Comparison of ENCODE assay signal across 8 cellular contexts in genomic region chr20:33489495-33490022, GRCh38. TPM values are rescaled to one million over a fixed set of nuclear protein-coding genes. Genes with fewer than 3 reads are reported as not detected.
DNase-seq lines count a peak whose midpoint lies in the region; ATAC-seq and TF ChIP-seq lines count a peak whose summit lies in the region.

No MANE protein-coding gene starts in this region.

- H3T11ph ChIP-seq in H9 (ENCODE audit: low read length), result no peak overlapping the region

- no peak overlapping the region for H3K4ac ChIP-seq in H9 (ENCODE audit: low read depth, low read length)

- no peaks in the 10 kb centered on the region for H3K79me1 ChIP-seq in H9 (ENCODE audit: insufficient read depth, low read depth, low read length, poor library complexity, severe bottlenecking)

- H2BK120ac ChIP-seq in H9 (ENCODE audit: low read depth, low read length, poor library complexity, severe bottlenecking), result no peak overlapping the region

- H2AFZ ChIP-seq in H9 (ENCODE audit: low read length), result no peak overlapping the region
- H2AFZ ChIP-seq in neural cell (ENCODE audit: low read depth, low read length), result peak overlapping the region; percentile 37

- no peak overlapping the region for H3K27ac ChIP-seq in H9 (ENCODE audit: insufficient read length, low read depth, low read length)
- peak overlapping the region; percentile 45 for H3K27ac ChIP-seq in neural cell (ENCODE audit: low read length)

- peak overlapping the region; percentile 66 for H3K18ac ChIP-seq in H9 (ENCODE audit: insufficient read length, low read depth, low read length)

- H3K27me3 ChIP-seq in H9 (ENCODE audit: insufficient read depth, low read length), result no peaks in the 10 kb centered on the region
- no peaks in the 10 kb centered on the region for H3K27me3 ChIP-seq in neural cell (ENCODE audit: insufficient read depth, low read depth, low read length)

- H3K4me3 Mint-ChIP-seq in H9, result peak overlapping the region; percentile 77 to 78
- peak overlapping the region; percentile 87 to 89 for H3K4me3 Mint-ChIP-seq in stimulated activated naive CD8-positive, alpha-beta T cell treated with anti-CD3 and anti-CD28 coated beads, Interleukin-15, amount 100 ng/mL, for 72 hours

- H4K91ac ChIP-seq in H9 (ENCODE audit: insufficient read length, low read depth, low read length), result no peak overlapping the region

- no peaks in the 10 kb centered on the region for H3K36me3 ChIP-seq in ES-I3 (ENCODE audit: insufficient read depth, low read length)
- H3K36me3 ChIP-seq in neural cell (ENCODE audit: insufficient read depth, low read length), result no peaks in the 10 kb centered on the region

- peaks cover 9 to 10% of the 10 kb centered on the region in 2 experiments for H3K4me1 Mint-ChIP-seq in H9
- no peaks in the 10 kb centered on the region for H3K4me1 Mint-ChIP-seq in stimulated activated naive CD8-positive, alpha-beta T cell treated with anti-CD3 and anti-CD28 coated beads, Interleukin-15, amount 100 ng/mL, for 72 hours

- peak overlapping the region; percentile 61 to 93 (median 67); a peak in 4 of 7 replicates for H3K27ac Mint-ChIP-seq in H9
- peak overlapping the region; percentile 65 to 97 for H3K27ac Mint-ChIP-seq in stimulated activated naive CD8-positive, alpha-beta T cell treated with anti-CD3 and anti-CD28 coated beads, Interleukin-15, amount 100 ng/mL, for 72 hours

- H3K9me2 ChIP-seq in neural cell (ENCODE audit: insufficient read depth, low read length), result no peaks in the 10 kb centered on the region

- H3K9me3 ChIP-seq in ES-I3 (ENCODE audit: control insufficient read depth, insufficient read depth, low read length) (no peaks in the 10 kb centered on the region), H9 (ENCODE audit: control insufficient read depth, low read depth, low read length) (no peaks in the 10 kb centered on the region), neural cell (ENCODE audit: low read length) (no peaks in the 10 kb centered on the region)

- H3K9ac ChIP-seq in ES-I3 (ENCODE audit: low read depth, low read length), result peak overlapping the region; percentile 61
- H3K9ac ChIP-seq in H9 (ENCODE audit: extremely low read depth, insufficient read length, low read length), result peak overlapping the region; percentile 32
- H3K9ac ChIP-seq in neural cell (ENCODE audit: low read length), result peak overlapping the region; percentile 58

- H3K4me3 ChIP-seq in fibroblast of villous mesenchyme (ENCODE audit: low read depth, low read length), result peak overlapping the region; percentile 46
- H3K4me3 ChIP-seq in neural cell (ENCODE audit: low read length), result peak overlapping the region; percentile 66

- no peak overlapping the region for H2BK12ac ChIP-seq in H9 (ENCODE audit: insufficient read length, low read depth, low read length)

- no peak overlapping the region for H3K56ac ChIP-seq in H9 (ENCODE audit: insufficient read length, low read depth, low read length)

- no peak overlapping the region for H2BK5ac ChIP-seq in H9 (ENCODE audit: insufficient read length, low read length)

- H3K9me3 Mint-ChIP-seq in H9, result no peaks in the 10 kb centered on the region
- no peaks in the 10 kb centered on the region for H3K9me3 Mint-ChIP-seq in stimulated activated naive CD8-positive, alpha-beta T cell treated with anti-CD3 and anti-CD28 coated beads, Interleukin-15, amount 100 ng/mL, for 72 hours

- TF ChIP-seq CTCF in H9 (conservative IDR thresholded peaks at IDR 0.05) (no peak), fibroblast of villous mesenchyme (IDR thresholded peaks at IDR 0.05; ENCODE audit: insufficient read depth, low read depth, low read length) (no peak), neural cell (IDR thresholded peaks at IDR 0.05; ENCODE audit: poor library complexity, severe bottlenecking) (no peak)

- no peaks in the 10 kb centered on the region; the same call in 1 of the 2 replicates for H3K27me3 Mint-ChIP-seq in H9 (ENCODE audit: low read depth)
- H3K27me3 Mint-ChIP-seq in stimulated activated naive CD8-positive, alpha-beta T cell treated with anti-CD3 and anti-CD28 coated beads, Interleukin-15, amount 100 ng/mL, for 72 hours, result no peaks in the 10 kb centered on the region

- H3K23ac ChIP-seq in H9 (ENCODE audit: insufficient read length, low read depth, low read length), result no peak overlapping the region

- peaks cover 0 to 4% (median 0%) of the 10 kb centered on the region in 3 experiments; a peak in 3 of 7 replicates for H3K36me3 Mint-ChIP-seq in H9 (ENCODE audit: insufficient read depth in 1 of 3, low read depth in 3 of 3)

- H4K8ac ChIP-seq in H9 (replicated peaks; ENCODE audit: insufficient read length, low read depth, low read length), result no peak overlapping the region

- TF ChIP-seq POLR2A in Raji (IDR thresholded peaks at IDR 0.05; ENCODE audit: insufficient read depth, low read depth, low read length), result peak; percentile 97

- no peak for TF ChIP-seq EP300 in neural cell (conservative IDR thresholded peaks at IDR 0.05; ENCODE audit: poor library complexity, severe bottlenecking)

- peaks cover 11% of the 10 kb centered on the region for H3K23me2 ChIP-seq in H9 (ENCODE audit: insufficient read length, low read depth, low read length, poor library complexity, severe bottlenecking)

- ATAC-seq in stimulated activated naive CD8-positive, alpha-beta T cell treated with anti-CD3 and anti-CD28 coated beads, Interleukin-15, amount 100 ng/mL, for 72 hours, result peak; percentile 96

- no CpG with 5 or more reads among the region's 36 CpGs for WGBS in H9 (ENCODE audit: extremely low coverage, insufficient read length, low lambda C conversion rate)

- H3F3A ChIP-seq in neural cell (ENCODE audit: insufficient read depth, low read length, poor library complexity, severe bottlenecking), result no peaks in the 10 kb centered on the region

- no peak for TF ChIP-seq RAD21 in neural cell (conservative IDR thresholded peaks at IDR 0.05)

- H2BK20ac ChIP-seq in H9 (ENCODE audit: low read depth, low read length, poor library complexity, severe bottlenecking), result no peak overlapping the region

- H4K20me1 ChIP-seq in H9 (ENCODE audit: control insufficient read depth, insufficient read depth, insufficient read length) (no peaks in the 10 kb centered on the region), neural cell (ENCODE audit: insufficient read depth) (no peaks in the 10 kb centered on the region)

- H2BK15ac ChIP-seq in H9 (ENCODE audit: low read depth, low read length), result no peak overlapping the region

- H3K4me1 ChIP-seq in ES-I3 (ENCODE audit: insufficient read depth, low read length) (no peaks in the 10 kb centered on the region; the same call in 1 of the 2 replicates), H9 (ENCODE audit: insufficient read depth, low read length) (no peaks in the 10 kb centered on the region)

- H3K4me2 ChIP-seq in H9 (ENCODE audit: insufficient read depth, insufficient read length, low read length) (peak overlapping the region; percentile 27), neural cell (ENCODE audit: low read length) (peak overlapping the region; percentile 45)

- H4K5ac ChIP-seq in H9 (ENCODE audit: insufficient read length, low read depth, low read length), result no peak overlapping the region

- DNase-seq in H9, result peak; percentile 98
- peak; percentile 98 for DNase-seq in M059J (ENCODE audit: low read depth)
- DNase-seq in activated gamma-delta T cell (lab: John Stamatoyannopoulos, UW), result peak; percentile 98
- DNase-seq in fibroblast of villous mesenchyme (ENCODE audit: low read depth), result peak; percentile 98
- DNase-seq in stimulated activated naive CD8-positive, alpha-beta T cell treated with anti-CD3 and anti-CD28 coated beads, Interleukin-15, amount 100 ng/mL, for 72 hours, result peak; percentile 98

- no peaks in the 10 kb centered on the region for H3K79me2 ChIP-seq in H9 (ENCODE audit: insufficient read depth, low read length)
- peaks cover 11% of the 10 kb centered on the region for H3K79me2 ChIP-seq in neural cell (replicated peaks; ENCODE audit: insufficient read depth, low read length)

- peak overlapping the region; percentile 82; the same call in 1 of the 2 replicates for H3K14ac ChIP-seq in H9 (ENCODE audit: insufficient read depth, low read length)

- H2AK5ac ChIP-seq in H9 (ENCODE audit: insufficient read length, low read length), result no peak overlapping the region

TF ChIP-seq in neural cell, 6 proteins besides CTCF, POLR2A, EP300 and RAD21 (continues in another document):
- no peak for TF ChIP-seq SMC3 (conservative IDR thresholded peaks at IDR 0.05; ENCODE audit: poor library complexity)
- TF ChIP-seq POLR2AphosphoS5 (IDR thresholded peaks at IDR 0.05), result peak; percentile 66
- TF ChIP-seq REST (IDR thresholded peaks at IDR 0.05; ENCODE audit: borderline replicate concordance), result no peak
- peak; percentile 45 for TF ChIP-seq TAF1 (IDR thresholded peaks at IDR 0.05; ENCODE audit: low read depth)
- peak; percentile 30 for TF ChIP-seq MXI1 (conservative IDR thresholded peaks at IDR 0.05; ENCODE audit: poor library complexity, severe bottlenecking)

RNA-seq across cellular contexts. Expression of gene CBFA2T2, which starts 0.3 kb away (rescaled TPM):
- total RNA-seq in H9 (2021) (10.9 and 11.2 TPM in 2 replicates), fibroblast of villous mesenchyme (4.8 and 5.6 TPM in 2 replicates)
- 7.5 and 13.8 TPM in 2 replicates for total RNA-seq in M059J (2014; rRNA removed; shearing (Covaris generic))
- 15.9 and 21.7 TPM in 2 replicates for polyA plus RNA-seq in neural cell
- polyA minus RNA-seq in neural cell, result 32.3 and 39.7 TPM in 2 replicates

RNA-seq across cellular contexts. Expression of gene SNTA1, which starts 46.0 kb away (rescaled TPM):
- 9.9 and 10.2 TPM in 2 replicates for total RNA-seq in H9 (2021)
- 25.8 and 32.4 TPM in 2 replicates for total RNA-seq in M059J (2014; rRNA removed; shearing (Covaris generic))
- 6.0 and 20.3 TPM in 2 replicates for total RNA-seq in fibroblast of villous mesenchyme
- polyA plus RNA-seq in neural cell, result 7.2 and 8.6 TPM in 2 replicates
- 5.7 and 7.3 TPM in 2 replicates for polyA minus RNA-seq in neural cell
